In genomic region chr20:17844133-17844429, GRCh38 we compare ENCODE assay signal across 14 cellular contexts.
DNase-seq lines count a peak whose midpoint lies in the region; ATAC-seq and TF ChIP-seq lines count a peak whose summit lies in the region.
"Had no signal": no experiment of that assay in that cellular context is flagged by ENCODE, and none has a peak within 500 bp of the region (broad histone marks: within the 10 kb centered on the region; RNA-seq: fewer than 3 reads in every experiment).

No MANE protein-coding gene starts in this region.

- TF ChIP-seq CTCF in DOHH2 (IDR thresholded peaks at IDR 0.05; ENCODE audit: low read depth, low read length, poor library complexity, severe bottlenecking) (no peak), RWPE2 (IDR thresholded peaks at IDR 0.05; ENCODE audit: poor library complexity, severe bottlenecking) (no peak), esophagus squamous epithelium (IDR thresholded peaks at IDR 0.05) (no peak), progenitor cell of endocrine pancreas (IDR thresholded peaks at IDR 0.05; ENCODE audit: unreplicated experiment) (no peak)

- peaks cover 74% of the 10 kb centered on the region for H3K4me1 ChIP-seq in DOHH2 (ENCODE audit: control insufficient read depth, low read length)
- H3K4me1 ChIP-seq in RWPE2 (ENCODE audit: insufficient read depth, poor library complexity, severe bottlenecking), result peaks cover 21% of the 10 kb centered on the region
- peaks cover 13 to 38% (median 22%) of the 10 kb centered on the region in 3 donors for H3K4me1 ChIP-seq in esophagus squamous epithelium
- H3K4me1 ChIP-seq in skeletal muscle tissue (ENCODE audit: control insufficient read depth in 3 of 3, insufficient read depth in 3 of 3, low read length in 3 of 3), result peaks cover 20 to 28% (median 23%) of the 10 kb centered on the region in 3 donors

- 67 to 100% methylated on average over 1 of the region's 1 CpG for WGBS in esophagus squamous epithelium, 2 donors

- no peak overlapping the region for H3K4me3 Mint-ChIP-seq in progenitor cell of endocrine pancreas (ENCODE audit: low read depth)
- H3K4me3 Mint-ChIP-seq: activated T-cell treated with anti-CD3 and anti-CD28 coated beads, Interleukin-2, amount 50 U/mL, for 24 hours had no signal

- H3K9ac ChIP-seq in skeletal muscle tissue (ENCODE audit: low read depth in 1 of 3, low read length in 3 of 3), result no peak overlapping the region

- peaks cover 3% of the 10 kb centered on the region for H3K4me1 Mint-ChIP-seq in progenitor cell of endocrine pancreas (ENCODE audit: low read depth)

- H3K27ac Mint-ChIP-seq in progenitor cell of endocrine pancreas, result no peak overlapping the region

- no peaks in the 10 kb centered on the region for H4K20me1 ChIP-seq in DOHH2 (ENCODE audit: control insufficient read depth, insufficient read depth, low read depth, low read length)

- no peaks in the 10 kb centered on the region for H3K79me2 ChIP-seq in DOHH2 (ENCODE audit: control insufficient read depth, low read length)

- no peaks in the 10 kb centered on the region for H3K36me3 Mint-ChIP-seq in progenitor cell of endocrine pancreas (ENCODE audit: insufficient read depth)

- peak overlapping the region; percentile 21 for H3K4me3 ChIP-seq in DOHH2 (ENCODE audit: low read length)
- no peak overlapping the region for H3K4me3 ChIP-seq in RWPE2 (ENCODE audit: severe bottlenecking)
- no peak overlapping the region for H3K4me3 ChIP-seq in esophagus squamous epithelium
- H3K4me3 ChIP-seq in skeletal muscle tissue (ENCODE audit: low read length in 3 of 3), result no peak overlapping the region
- H3K4me3 ChIP-seq: colonic mucosa had no signal

- no peaks in the 10 kb centered on the region for H3K27me3 ChIP-seq in DOHH2 (ENCODE audit: control insufficient read depth, low read length)
- no peaks in the 10 kb centered on the region for H3K27me3 ChIP-seq in RWPE2 (ENCODE audit: insufficient read depth, poor library complexity, severe bottlenecking)
- H3K27me3 ChIP-seq in esophagus squamous epithelium, result no peaks in the 10 kb centered on the region
- H3K27me3 ChIP-seq in skeletal muscle tissue (ENCODE audit: control insufficient read depth in 3 of 3, insufficient read depth in 3 of 3, low read length in 3 of 3), result no peaks in the 10 kb centered on the region
- H3K27me3 ChIP-seq: colonic mucosa had no signal

- H3K4me2 ChIP-seq in DOHH2 (ENCODE audit: low read length), result peak overlapping the region; percentile 54

- H3K9me3 Mint-ChIP-seq in progenitor cell of endocrine pancreas (ENCODE audit: low read depth), result no peaks in the 10 kb centered on the region
- H3K9me3 Mint-ChIP-seq: activated T-cell treated with anti-CD3 and anti-CD28 coated beads, Interleukin-2, amount 50 U/mL, for 24 hours had no signal

- H3K27ac ChIP-seq in DOHH2 (ENCODE audit: low read depth, low read length), result no peak overlapping the region
- H3K27ac ChIP-seq in RWPE2 (ENCODE audit: poor library complexity, severe bottlenecking), result peak overlapping the region; percentile 85
- H3K27ac ChIP-seq in esophagus squamous epithelium, result peak overlapping the region in 3 of 4 donors; percentile 38 to 85 (median 71)
- H3K27ac ChIP-seq in skeletal muscle tissue (ENCODE audit: low read depth, low read length), result peak overlapping the region; percentile 77
- H3K27ac ChIP-seq: colonic mucosa had no signal

- no peak for TF ChIP-seq POLR2A in esophagus squamous epithelium (IDR thresholded peaks at IDR 0.05)

- H3F3A ChIP-seq in DOHH2 (ENCODE audit: control insufficient read depth, insufficient read depth), result peaks cover 4% of the 10 kb centered on the region; the same call in 1 of the 2 replicates

- H3K36me3 ChIP-seq in DOHH2 (ENCODE audit: control insufficient read depth, low read length), result no peaks in the 10 kb centered on the region
- no peaks in the 10 kb centered on the region for H3K36me3 ChIP-seq in RWPE2 (ENCODE audit: low read depth)
- no peaks in the 10 kb centered on the region for H3K36me3 ChIP-seq in esophagus squamous epithelium
- H3K36me3 ChIP-seq in skeletal muscle tissue (ENCODE audit: control insufficient read depth in 3 of 3, insufficient read depth in 3 of 3, low read length in 3 of 3), result no peaks in the 10 kb centered on the region
- H3K36me3 ChIP-seq: colonic mucosa had no signal

- intact Hi-C loops in esophagus squamous epithelium (cut with DNase I), result no loop called here

- H3K9me2 ChIP-seq in DOHH2 (replicated peaks; ENCODE audit: control insufficient read depth, low read length), result no peaks in the 10 kb centered on the region

- no peak for ATAC-seq in RWPE2 (ENCODE audit: low read depth)

- no peak for DNase-seq in RWPE2 (ENCODE audit: low spot score)
- DNase-seq in esophagus squamous epithelium (lab: John Stamatoyannopoulos, UW), result no peak
- DNase-seq in hypothalamus (lab: John Stamatoyannopoulos, UW), result no peak
- DNase-seq in NOMO-1 (lab: John Stamatoyannopoulos, UW; ENCODE audit: unreplicated experiment in 2 of 2), result no peak
- no peak for DNase-seq in progenitor cell of endocrine pancreas (ENCODE audit: low spot score, unreplicated experiment)
- DNase-seq: activated CD4-positive, alpha-beta T cell treated with anti-CD3 and anti-CD28 coated beads for 1 hour; activated T-cell treated with anti-CD3 and anti-CD28 coated beads, Interleukin-2, amount 50 U/mL, for 24 hours; colonic mucosa; NCI-H1436 treated with DMSO at 0.1 percent for 48 hours; NCI-H510A treated with DMSO at 0.1 percent for 48 hours; stimulated activated CD4-positive, alpha-beta T cell treated with anti-CD3 and anti-CD28 coated beads, Interleukin-12 subunit alpha, Interleukin-12 subunit beta, amount 100 ng/mL, for 4 hours; substantia nigra had no signal

- H3K27me3 Mint-ChIP-seq in progenitor cell of endocrine pancreas, result peaks cover 10% of the 10 kb centered on the region
- H3K27me3 Mint-ChIP-seq: activated T-cell treated with anti-CD3 and anti-CD28 coated beads, Interleukin-2, amount 50 U/mL, for 24 hours had no signal

- H3K9me3 ChIP-seq in DOHH2 (ENCODE audit: control insufficient read depth, insufficient read depth, low read length) (peaks cover 7% of the 10 kb centered on the region; the same call in 1 of the 2 replicates), RWPE2 (ENCODE audit: severe bottlenecking) (peaks cover 6% of the 10 kb centered on the region), esophagus squamous epithelium (no peaks in the 10 kb centered on the region), skeletal muscle tissue (ENCODE audit: control insufficient read depth in 3 of 3, low read length in 3 of 3) (peaks cover 0 to 5% (median 0%) of the 10 kb centered on the region in 3 donors)
- H3K9me3 ChIP-seq: colonic mucosa had no signal
